13 cellular contexts compared by ENCODE assay signal in the genomic region with DNA sequence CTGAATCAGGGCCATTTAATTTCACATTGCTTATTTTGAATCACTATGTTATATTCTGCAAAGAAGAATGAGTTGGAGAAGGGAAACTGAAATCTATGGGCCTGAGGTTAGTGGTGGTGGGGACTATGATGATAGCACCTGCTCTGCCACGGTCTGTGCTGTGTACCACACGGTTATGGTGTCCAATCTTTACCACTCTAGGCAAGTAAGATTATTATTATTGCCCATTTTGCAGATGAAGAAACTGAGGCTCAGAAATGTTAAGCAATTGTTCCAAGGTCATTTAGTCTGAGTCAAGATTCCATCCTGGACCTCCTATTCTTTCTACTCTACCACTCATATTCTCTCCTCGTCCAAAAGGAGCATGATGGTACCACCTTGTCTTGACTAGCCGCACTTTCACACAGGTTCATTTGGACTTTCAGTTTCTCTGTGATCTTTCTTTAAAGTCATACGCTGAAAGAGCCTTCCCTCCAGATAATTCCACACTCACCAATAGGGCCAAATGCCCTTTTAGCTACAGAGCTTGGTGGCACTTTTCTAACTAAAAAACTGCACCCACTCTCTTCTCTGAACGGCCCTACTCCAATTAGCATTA.
DNase-seq lines count a peak whose midpoint lies in the region; ATAC-seq and TF ChIP-seq lines count a peak whose summit lies in the region.
"Had no signal": no experiment of that assay in that cellular context is flagged by ENCODE, and none has a peak within 500 bp of the region (broad histone marks: within the 10 kb centered on the region; RNA-seq: fewer than 3 reads in every experiment).

No MANE protein-coding gene starts in this region.

- no peak for TF ChIP-seq CTCF in GM06990 (IDR thresholded peaks at IDR 0.05; ENCODE audit: insufficient read depth, low read length, poor library complexity, severe bottlenecking)

- H3K27ac ChIP-seq in HUES48 (ENCODE audit: low read depth, low read length) (peak overlapping the region; percentile 71), caudate nucleus (ENCODE audit: low read depth, low read length) (peak overlapping the region; percentile 77)

- peaks cover 29% of the 10 kb centered on the region for H3K4me1 ChIP-seq in HUES48 (ENCODE audit: control insufficient read depth, insufficient read depth, low read length)
- H3K4me1 ChIP-seq: BE2C had no signal

- ATAC-seq in GM18867 (IDR thresholded peaks at IDR 0.05; ENCODE audit: unreplicated experiment), result peak; percentile 24
- ATAC-seq: left colon had no signal

- no peaks in the 10 kb centered on the region for H3K9me3 ChIP-seq in HUES48 (ENCODE audit: control insufficient read depth, insufficient read depth, low read length)
- H3K9me3 ChIP-seq: BE2C had no signal

- H3K4me3 ChIP-seq in GM06990 (replicated peaks; ENCODE audit: low read depth, low read length) (peak overlapping the region; percentile 8; the same call in 1 of the 2 replicates), HUES48 (ENCODE audit: low read depth, low read length) (no peak overlapping the region)

- H3K9ac ChIP-seq in HUES48 (ENCODE audit: low read depth, low read length), result no peak overlapping the region

- no peaks in the 10 kb centered on the region for H3K27me3 ChIP-seq in GM06990 (replicated peaks; ENCODE audit: control insufficient read depth, insufficient read depth, low read length)
- no peaks in the 10 kb centered on the region for H3K27me3 ChIP-seq in HUES48 (ENCODE audit: control insufficient read depth, insufficient read depth, low read length)
- H3K27me3 ChIP-seq: BE2C had no signal

- H3K36me3 ChIP-seq in GM06990 (ENCODE audit: control insufficient read depth, insufficient read depth, low read length), result no peaks in the 10 kb centered on the region; the same call in 1 of the 2 replicates
- H3K36me3 ChIP-seq in HUES48 (ENCODE audit: control insufficient read depth, insufficient read depth, low read length), result no peaks in the 10 kb centered on the region
- H3K36me3 ChIP-seq: BE2C had no signal

- DNase-seq in GM06990 (ENCODE audit: extremely low read depth, insufficient read length) (no peak), caudate nucleus (lab: John Stamatoyannopoulos, UW) (no peak), NCI-H1694 treated with DMSO at 0.1 percent for 48 hours (lab: John Stamatoyannopoulos, UW) (no peak), NCI-H1092 (lab: John Stamatoyannopoulos, UW) (no peak), NCI-H2196 (lab: John Stamatoyannopoulos, UW; ENCODE audit: unreplicated experiment) (no peak), NCI-H2107 (lab: John Stamatoyannopoulos, UW) (no peak)
- DNase-seq: BE2C, erythroblast, GOT3, left colon, NCI-H2171 had no signal
